Comparison of ENCODE assay signal across 17 cellular contexts in genomic region chr10:25815999-25816768, GRCh38.
DNase-seq lines count a peak whose midpoint lies in the region; ATAC-seq, FAIRE-seq and TF ChIP-seq lines count a peak whose summit lies in the region.
"Had no signal": no experiment of that assay in that cellular context is flagged by ENCODE, and none has a peak within 500 bp of the region (broad histone marks: within the 10 kb centered on the region; RNA-seq: fewer than 3 reads in every experiment).

No MANE protein-coding gene starts in this region.

- intact Hi-C loops in OCI-LY7 (cut with micrococcal nuclease; ENCODE audit: unreplicated experiment): no loop called here
- intact Hi-C loops in CD4-positive, alpha-beta memory T cell (cut with micrococcal nuclease): no loop called here

- H3K4me1 Mint-ChIP-seq in CD4-positive, alpha-beta memory T cell: peaks cover 0 to 7% (median 6%) of the 10 kb centered on the region in 4 donors

- peak; percentile 98 for FAIRE-seq in islet of Langerhans (lab: Jason Lieb, UNC)
- FAIRE-seq: endometrium, urothelium cell line had no signal

- peaks cover 0 to 3% (median 0%) of the 10 kb centered on the region in 8 donors for H3K9me3 Mint-ChIP-seq in CD4-positive, alpha-beta memory T cell
- H3K9me3 Mint-ChIP-seq: activated T-helper 17 cell treated with anti-CD3 and anti-CD28 coated beads, Interleukin-2, amount 50 U/mL, for 72 hours; T-helper 1 cell treated with Interleukin-12 subunit alpha and Interleukin-12 subunit beta and Interleukin-4 antibody, amounts not matched to agents 30 μg/mL and 1 μg/mL, for 36 hours had no signal

- H2AFZ ChIP-seq in OCI-LY7 (ENCODE audit: low read length): no peak overlapping the region

- POLR2A ChIA-PET in OCI-LY7 (lab: Charles Lee): interaction anchor here (0.6 to 1.2 kb wide), 6 partner anchors 9 to 673 kb away, joined by 3 to 4 read pairs (median 3); no protein-coding TSS in a partner anchor
- POLR2A ChIA-PET in CD4-positive, alpha-beta memory T cell (lab: Charles Lee; ENCODE audit: partially characterized antibody): no interaction called here

- H3K27ac ChIP-seq in BLaER1 treated with 17β-estradiol and CSF1 and Interleukin-3, amounts not matched to agents 10 nM and 100 nM: no peak overlapping the region
- H3K27ac ChIP-seq in OCI-LY7 (ENCODE audit: low read depth, low read length, poor library complexity, severe bottlenecking): no peak overlapping the region
- H3K27ac ChIP-seq in CD4-positive, alpha-beta memory T cell (ENCODE audit: low read depth, low read length): no peak overlapping the region

- BruUV-seq in OCI-LY7 (replicated peaks; lab: Mats Ljungman, UMichigan): no TSS peak

- H3K9ac ChIP-seq in BLaER1 treated with 17β-estradiol and CSF1 and Interleukin-3, amounts not matched to agents 10 nM and 100 nM: no peak overlapping the region; a peak in 1 of 22 replicates

- CTCF ChIA-PET in OCI-LY7 (lab: Charles Lee; ENCODE audit: unreplicated experiment): interaction anchor here (0.5 kb wide), 1 partner anchor 702 kb away, joined by 3 read pairs; no protein-coding TSS in a partner anchor
- CTCF ChIA-PET in CD4-positive, alpha-beta memory T cell (lab: Charles Lee; ENCODE audit: partially characterized antibody): no interaction called here

- no peaks in the 10 kb centered on the region for H3K9me3 ChIP-seq in BLaER1 treated with 17β-estradiol and CSF1 and Interleukin-3, amounts not matched to agents 10 nM and 100 nM (replicated peaks in 1 of 11)
- H3K9me3 ChIP-seq in OCI-LY7 (ENCODE audit: low read length): no peaks in the 10 kb centered on the region
- H3K9me3 ChIP-seq in CD4-positive, alpha-beta memory T cell (ENCODE audit: control insufficient read depth in 1 of 2, low read length in 2 of 2): no peaks in the 10 kb centered on the region

- H4K20me1 ChIP-seq in BLaER1 treated with 17β-estradiol and CSF1 and Interleukin-3, amounts not matched to agents 10 nM and 100 nM: no peaks in the 10 kb centered on the region
- H4K20me1 ChIP-seq in OCI-LY7 (ENCODE audit: insufficient read depth, low read length): no peaks in the 10 kb centered on the region

- H3K9me2 ChIP-seq in OCI-LY7 (ENCODE audit: insufficient read depth, low read length): no peaks in the 10 kb centered on the region

- TF ChIP-seq CTCF in OCI-LY7 (conservative IDR thresholded peaks at IDR 0.05; ENCODE audit: low read length): no peak

- no peak overlapping the region for H3K27ac Mint-ChIP-seq in CD4-positive, alpha-beta memory T cell
- H3K27ac Mint-ChIP-seq: activated T-helper 17 cell treated with anti-CD3 and anti-CD28 coated beads, Interleukin-2, amount 50 U/mL, for 72 hours; T-helper 1 cell treated with Interleukin-12 subunit alpha and Interleukin-12 subunit beta and Interleukin-4 antibody, amounts not matched to agents 30 μg/mL and 1 μg/mL, for 36 hours had no signal

- no peak overlapping the region for H3K4me3 Mint-ChIP-seq in CD4-positive, alpha-beta memory T cell
- H3K4me3 Mint-ChIP-seq: activated T-helper 17 cell treated with anti-CD3 and anti-CD28 coated beads, Interleukin-2, amount 50 U/mL, for 72 hours; T-helper 1 cell treated with Interleukin-12 subunit alpha and Interleukin-12 subunit beta and Interleukin-4 antibody, amounts not matched to agents 30 μg/mL and 1 μg/mL, for 36 hours had no signal

- H3K79me2 ChIP-seq in OCI-LY7 (ENCODE audit: insufficient read depth, low read depth, low read length): no peaks in the 10 kb centered on the region

- no peaks in the 10 kb centered on the region for H3K27me3 ChIP-seq in BLaER1 treated with 17β-estradiol and CSF1 and Interleukin-3, amounts not matched to agents 10 nM and 100 nM
- no peaks in the 10 kb centered on the region for H3K27me3 ChIP-seq in CD4-positive, alpha-beta memory T cell (ENCODE audit: insufficient read depth, low read length)

- H3K4me2 ChIP-seq in BLaER1 treated with 17β-estradiol and CSF1 and Interleukin-3, amounts not matched to agents 10 nM and 100 nM: peak overlapping the region in 8 of 11 experiments; percentile 37 to 75 (median 52); a peak in 17 of 22 replicates
- H3K4me2 ChIP-seq in OCI-LY7 (ENCODE audit: low read length): no peak overlapping the region

- peaks cover 12 to 41% (median 34%) of the 10 kb centered on the region in 10 experiments for H3K4me1 ChIP-seq in BLaER1 treated with 17β-estradiol and CSF1 and Interleukin-3, amounts not matched to agents 10 nM and 100 nM
- H3K4me1 ChIP-seq in OCI-LY7 (ENCODE audit: insufficient read depth, low read length, poor library complexity, severe bottlenecking): no peaks in the 10 kb centered on the region
- H3K4me1 ChIP-seq in CD4-positive, alpha-beta memory T cell (ENCODE audit: insufficient read depth, low read length): no peaks in the 10 kb centered on the region

- H3K4me3 ChIP-seq in BLaER1 treated with 17β-estradiol and CSF1 and Interleukin-3, amounts not matched to agents 10 nM and 100 nM: no peak overlapping the region
- no peak overlapping the region for H3K4me3 ChIP-seq in OCI-LY7 (ENCODE audit: low read depth, low read length, poor library complexity, severe bottlenecking)
- H3K4me3 ChIP-seq in CD4-positive, alpha-beta memory T cell (ENCODE audit: low read length in 2 of 2): no peak overlapping the region

- H3K36me3 ChIP-seq in BLaER1 treated with 17β-estradiol and CSF1 and Interleukin-3, amounts not matched to agents 10 nM and 100 nM: no peaks in the 10 kb centered on the region
- no peaks in the 10 kb centered on the region for H3K36me3 ChIP-seq in OCI-LY7 (ENCODE audit: insufficient read depth, low read length)
- no peaks in the 10 kb centered on the region for H3K36me3 ChIP-seq in CD4-positive, alpha-beta memory T cell (ENCODE audit: insufficient read depth, low read length)

- peaks cover 1 to 5% of the 10 kb centered on the region in 2 donors for H3K27me3 Mint-ChIP-seq in CD4-positive, alpha-beta memory T cell
- H3K27me3 Mint-ChIP-seq: activated T-helper 17 cell treated with anti-CD3 and anti-CD28 coated beads, Interleukin-2, amount 50 U/mL, for 72 hours had no signal

- no peaks in the 10 kb centered on the region for H3K36me3 Mint-ChIP-seq in CD4-positive, alpha-beta memory T cell

- ATAC-seq in HG02588 (IDR thresholded peaks at IDR 0.05; ENCODE audit: unreplicated experiment): no peak
- ATAC-seq: activated T-helper 17 cell treated with anti-CD3 and anti-CD28 coated beads, Interleukin-2, amount 50 U/mL, for 72 hours; right cardiac atrium had no signal

- DNase-seq in NCI-H1417 (lab: John Stamatoyannopoulos, UW) (peak in 2 of 3 experiments; percentile 69 to 96), OCI-LY7 (ENCODE audit: low spot score) (peak; percentile 12), cortex of kidney (lab: John Stamatoyannopoulos, UW) (no peak)
- DNase-seq in stimulated activated CD4-positive, alpha-beta T cell treated with anti-CD3 and anti-CD28 coated beads, Interleukin-4, amount 100 ng/mL, for 4 hours: no peak
- no peak for DNase-seq in CD4-positive, alpha-beta memory T cell
- DNase-seq: activated CD4-positive, CD25-positive, alpha-beta regulatory T cell; foreskin fibroblast; hippocampal formation; NCI-H526 treated with DMSO at 0.1 percent for 48 hours; right cardiac atrium had no signal

Comparison
In these comparisons a context has a peak if more than half of its experiments do, and no peak if none do; other contexts are left out.
1. DNase-seq: peak in NCI-H1417 (2 of 3) and OCI-LY7 (single experiment); none in cortex of kidney (single experiment), stimulated activated CD4-positive, alpha-beta T cell treated with anti-CD3 and anti-CD28 coated beads, Interleukin-4, amount 100 ng/mL, for 4 hours (0 of 2) and CD4-positive, alpha-beta memory T cell (0 of 5).